1 cellular context compared by ENCODE assay signal in the genomic region with DNA sequence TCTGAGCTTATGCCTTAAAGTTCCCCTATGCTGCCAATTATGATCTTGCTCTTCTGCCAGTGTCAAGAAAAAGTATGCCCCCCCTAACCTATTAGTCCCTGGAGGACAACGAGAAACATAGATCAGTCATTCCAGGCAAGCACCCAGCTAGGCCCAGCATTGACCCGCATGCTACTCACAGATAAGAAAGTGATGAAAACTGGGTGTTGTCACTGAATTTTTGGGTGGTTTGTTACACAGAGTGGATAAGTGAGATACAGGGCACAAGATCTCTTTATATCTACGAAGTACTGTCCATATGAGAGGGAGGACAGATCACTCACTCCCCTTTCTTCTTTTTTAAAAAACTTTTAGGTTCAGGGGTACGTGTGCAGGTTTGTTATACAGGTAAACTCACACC.
TF ChIP-seq lines count a peak whose summit lies in the region.

No MANE protein-coding gene starts in this region.

TF ChIP-seq in IMR-90, 13 proteins besides CTCF, POLR2A, EP300 and RAD21:
- TF ChIP-seq ELK1 (IDR thresholded peaks at IDR 0.05; ENCODE audit: borderline replicate concordance, low read depth, low read length) (no peak), MXI1 (IDR thresholded peaks at IDR 0.05; ENCODE audit: borderline replicate concordance, low read depth, low read length) (no peak), BHLHE40 (IDR thresholded peaks at IDR 0.05; ENCODE audit: low read depth, low read length) (no peak), MAZ (IDR thresholded peaks at IDR 0.05; ENCODE audit: borderline replicate concordance, low read depth, low read length) (no peak), MAFK (IDR thresholded peaks at IDR 0.05; ENCODE audit: low read depth, low read length) (no peak), NFE2L2 (IDR thresholded peaks at IDR 0.05; ENCODE audit: low read depth, low read length) (no peak), RFX5 (IDR thresholded peaks at IDR 0.05; ENCODE audit: low read depth, low read length) (no peak), CHD1 (IDR thresholded peaks at IDR 0.05; ENCODE audit: low read depth, low read length) (no peak), RCOR1 (IDR thresholded peaks at IDR 0.05; ENCODE audit: insufficient replicate concordance, low read length) (no peak), CEBPB (IDR thresholded peaks at IDR 0.05; ENCODE audit: low read depth, low read length) (no peak), SMC3 (IDR thresholded peaks at IDR 0.05; ENCODE audit: low read depth, low read length) (no peak), FOS (IDR thresholded peaks at IDR 0.05; ENCODE audit: low read depth, low read length) (no peak)
- TF ChIP-seq, protein P1, sequence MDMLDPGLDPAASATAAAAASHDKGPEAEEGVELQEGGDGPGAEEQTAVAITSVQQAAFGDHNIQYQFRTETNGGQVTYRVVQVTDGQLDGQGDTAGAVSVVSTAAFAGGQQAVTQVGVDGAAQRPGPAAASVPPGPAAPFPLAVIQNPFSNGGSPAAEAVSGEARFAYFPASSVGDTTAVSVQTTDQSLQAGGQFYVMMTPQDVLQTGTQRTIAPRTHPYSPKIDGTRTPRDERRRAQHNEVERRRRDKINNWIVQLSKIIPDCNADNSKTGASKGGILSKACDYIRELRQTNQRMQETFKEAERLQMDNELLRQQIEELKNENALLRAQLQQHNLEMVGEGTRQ (IDR thresholded peaks at IDR 0.05; ENCODE audit: low read depth, low read length): no peak
TF ChIP-seq in IMR-90: peak in this region for 0.
